In genomic region chr5:156232251-156232869, GRCh38 we compare ENCODE assay signal across 29 cellular contexts.
"Had no signal": no experiment of that assay in that cellular context is flagged by ENCODE, and none has a peak within 500 bp of the region (broad histone marks: within the 10 kb centered on the region; RNA-seq: fewer than 3 reads in every experiment).

No MANE protein-coding gene starts in this region.

- DNase-seq: activated B cell treated with CpG ODN at 0.5 μM for 24 hours; activated CD4-positive, alpha-beta T cell treated with anti-CD3 and anti-CD28 coated beads for 48 hours; activated CD4-positive, alpha-beta T cell treated with anti-CD3 and anti-CD28 coated beads, Interleukin-2, amount 50 U/mL, for 1 hour; activated CD4-positive, alpha-beta T cell treated with anti-CD3 and anti-CD28 coated beads, Interleukin-2, amount 50 U/mL, for 48 hours; activated CD8-positive, alpha-beta memory T cell treated with anti-CD3 and anti-CD28 coated beads for 24 hours; activated CD8-positive, alpha-beta T cell treated with anti-CD3 and anti-CD28 coated beads for 36 hours; activated effector memory CD4-positive, alpha-beta T cell treated with Interleukin-2 at 50 U/mL for 16 hours; activated gamma-delta T cell treated with Interleukin-2 at 50 U/mL for 16 hours; activated naive CD4-positive, alpha-beta T cell treated with anti-CD3 and anti-CD28 coated beads, Interleukin-2, amount 50 U/mL, for 16 hours; activated naive CD4-positive, alpha-beta T cell treated with Interleukin-2 at 50 U/mL for 16 hours; activated T-cell treated with anti-CD3 and anti-CD28 coated beads, Interleukin-2, amount 50 U/mL, for 4 hours; amygdala; aorta; body of pancreas; caudate nucleus; cortex of kidney; dermis blood vessel endothelial cell; effector CD4-positive, alpha-beta T cell; effector memory CD8-positive, alpha-beta T cell; erythroblast; foreskin keratinocyte; gastrocnemius medialis; glutamatergic neuron; heart left ventricle; T1000; WERI-Rb-1 had no signal

- H3K4me1 ChIP-seq: body of pancreas, esophagus muscularis mucosa, foreskin keratinocyte, gastrocnemius medialis, heart left ventricle had no signal

- H3K27ac ChIP-seq: body of pancreas, esophagus muscularis mucosa, foreskin keratinocyte, gastrocnemius medialis, heart left ventricle, WERI-Rb-1 had no signal

- H3K4me3 ChIP-seq: body of pancreas, esophagus muscularis mucosa, gastrocnemius medialis, heart left ventricle had no signal

- ATAC-seq: activated CD4-positive, CD25-positive, alpha-beta regulatory T cell treated with anti-CD3 and anti-CD28 coated beads, Interleukin-2, amount 50 U/mL, for 24 hours; activated CD8-positive, alpha-beta T cell treated with anti-CD3 and anti-CD28 coated beads for 36 hours; activated T-cell treated with anti-CD3 and anti-CD28 coated beads, Interleukin-2, amount 50 U/mL, for 4 hours; activated T-helper 17 cell treated with anti-CD3 and anti-CD28 coated beads, Interleukin-2, amount 50 U/mL, for 72 hours; body of pancreas; effector memory CD8-positive, alpha-beta T cell; foreskin keratinocyte; gastrocnemius medialis; heart left ventricle had no signal

- H3K27me3 ChIP-seq: body of pancreas, esophagus muscularis mucosa, foreskin keratinocyte, gastrocnemius medialis, heart left ventricle had no signal

- H3K36me3 ChIP-seq: esophagus muscularis mucosa, gastrocnemius medialis, heart left ventricle, WERI-Rb-1 had no signal

- H3K9me3 ChIP-seq: body of pancreas, esophagus muscularis mucosa, gastrocnemius medialis had no signal
